Comparison of ENCODE assay signal across 38 cellular contexts in the genomic region with DNA sequence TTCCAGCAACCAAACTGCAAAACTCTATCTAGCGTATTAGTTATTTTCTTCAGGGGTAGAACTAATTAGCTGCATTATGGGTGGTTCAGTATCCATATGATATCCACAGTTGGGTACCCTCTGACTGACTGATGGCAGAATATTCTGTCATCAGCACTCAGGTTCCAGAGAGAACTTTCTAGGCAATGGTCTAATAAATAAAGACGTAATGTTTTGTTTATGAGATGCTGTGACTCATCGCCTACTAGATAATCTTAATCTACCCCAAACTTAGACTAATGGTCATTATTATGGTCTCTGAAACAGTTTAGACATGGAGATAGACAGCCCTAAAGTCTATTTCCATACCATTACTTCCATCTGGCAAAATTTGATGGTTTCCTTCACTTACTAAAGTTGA.
"Had no signal": no experiment of that assay in that cellular context is flagged by ENCODE, and none has a peak within 500 bp of the region (broad histone marks: within the 10 kb centered on the region; RNA-seq: fewer than 3 reads in every experiment).

No MANE protein-coding gene starts in this region.

- H3K36me3 ChIP-seq: adrenal gland, ascending aorta, breast epithelium, cardiac muscle cell, esophagus muscularis mucosa, gastroesophageal sphincter, heart right ventricle, WERI-Rb-1 had no signal

- H3K4me1 Mint-ChIP-seq: endodermal cell had no signal

- H3K4me3 ChIP-seq: adrenal gland, ascending aorta, breast epithelium, cardiac muscle cell, coronary artery, dorsolateral prefrontal cortex, esophagus muscularis mucosa, gastroesophageal sphincter, heart right ventricle had no signal

- H3K27ac ChIP-seq: adrenal gland, ascending aorta, breast epithelium, cardiac muscle cell, coronary artery, dorsolateral prefrontal cortex, esophagus muscularis mucosa, gastroesophageal sphincter, heart right ventricle, WERI-Rb-1 had no signal

- DNase-seq: activated B cell treated with CpG ODN at 0.5 μM for 24 hours; activated CD4-positive, alpha-beta memory T cell treated with anti-CD3 and anti-CD28 coated beads for 36 hours; activated CD4-positive, alpha-beta T cell treated with anti-CD3 and anti-CD28 coated beads for 48 hours; activated CD4-positive, alpha-beta T cell treated with anti-CD3 and anti-CD28 coated beads, Interleukin-2, amount 50 U/mL, for 1 hour; activated CD8-positive, alpha-beta memory T cell treated with anti-CD3 and anti-CD28 coated beads, Interleukin-2, amount 10 ng/mL, durations not matched to agents 7 days and 5 days; activated CD8-positive, alpha-beta memory T cell treated with anti-CD3 and anti-CD28 coated beads, Interleukin-2, amount 50 U/mL, for 4 hours; activated CD8-positive, alpha-beta T cell treated with anti-CD3 and anti-CD28 coated beads, Interleukin-2, amount 10 ng/mL, durations not matched to agents 7 days and 5 days; activated effector memory CD4-positive, alpha-beta T cell treated with anti-CD3 and anti-CD28 coated beads, Interleukin-2, amount 50 U/mL, for 16 hours; activated naive CD4-positive, alpha-beta T cell treated with anti-CD3 and anti-CD28 coated beads for 36 hours; activated naive CD8-positive, alpha-beta T cell treated with anti-CD3 and anti-CD28 coated beads for 36 hours; activated naive CD8-positive, alpha-beta T cell treated with anti-CD3 and anti-CD28 coated beads, Interleukin-2, amount 50 U/mL, for 24 hours; activated T-cell treated with anti-CD3 and anti-CD28 coated beads, Interleukin-2, amount 50 U/mL, for 1 hour; activated T-cell treated with anti-CD3 and anti-CD28 coated beads, Interleukin-2, amount 50 U/mL, for 48 hours; adrenal gland; central memory CD4-positive, alpha-beta T cell; dorsolateral prefrontal cortex; effector memory CD4-positive, alpha-beta T cell; endodermal cell; erythroblast; foreskin melanocyte; heart right ventricle; T-helper 1 cell; T-helper 17 cell; T1000; WERI-Rb-1 had no signal

- H3K27me3 Mint-ChIP-seq: activated B cell treated with CpG ODN at 0.5 μM for 24 hours; activated CD4-positive, alpha-beta memory T cell treated with anti-CD3 and anti-CD28 coated beads for 36 hours; activated CD8-positive, alpha-beta memory T cell treated with anti-CD3 and anti-CD28 coated beads, Interleukin-2, amount 10 ng/mL, durations not matched to agents 7 days and 5 days; activated naive CD4-positive, alpha-beta T cell treated with anti-CD3 and anti-CD28 coated beads, Interleukin-2, amount 50 U/mL, for 24 hours; activated naive CD8-positive, alpha-beta T cell treated with anti-CD3 and anti-CD28 coated beads for 36 hours; activated naive CD8-positive, alpha-beta T cell treated with anti-CD3 and anti-CD28 coated beads, Interleukin-2, amount 50 U/mL, for 24 hours; brain; dendritic cell treated with granulocyte-macrophage colony-stimulating factor and Interleukin-4, amounts not matched to agents 40 ng/mL and 50 ng/mL, for 4 days; T-helper 17 cell had no signal

- H3K27ac Mint-ChIP-seq: activated B cell treated with CpG ODN at 0.5 μM for 24 hours; activated CD4-positive, alpha-beta memory T cell treated with anti-CD3 and anti-CD28 coated beads for 36 hours; activated CD8-positive, alpha-beta memory T cell treated with anti-CD3 and anti-CD28 coated beads, Interleukin-2, amount 10 ng/mL, durations not matched to agents 7 days and 5 days; activated CD8-positive, alpha-beta T cell treated with anti-CD3 and anti-CD28 coated beads, Interleukin-2, amount 10 ng/mL, durations not matched to agents 7 days and 5 days; activated naive CD4-positive, alpha-beta T cell treated with anti-CD3 and anti-CD28 coated beads for 36 hours; activated naive CD4-positive, alpha-beta T cell treated with anti-CD3 and anti-CD28 coated beads, Interleukin-2, amount 50 U/mL, for 24 hours; activated naive CD8-positive, alpha-beta T cell treated with anti-CD3 and anti-CD28 coated beads for 36 hours; activated naive CD8-positive, alpha-beta T cell treated with anti-CD3 and anti-CD28 coated beads, Interleukin-2, amount 50 U/mL, for 24 hours; activated T-helper 1 cell treated with anti-CD3 and anti-CD28 coated beads, Interleukin-12 subunit alpha, Interleukin-12 subunit beta, Interleukin-2, Interleukin-4 antibody, amounts not matched to agents 30 ng/mL and 10 ng/mL and 1 ng/mL, durations not matched to agents 14 hours and 24 hours and 36 hours; activated T-helper 2 cell treated with anti-CD3 and anti-CD28 coated beads, Interferon-gamma antibody, Interleukin-2, Interleukin-4, amounts not matched to agents 10 μg/mL and 5 μg/mL and 100 μg/mL, durations not matched to agents 14 hours and 24 hours and 36 hours; brain; dendritic cell treated with granulocyte-macrophage colony-stimulating factor and Interleukin-4, amounts not matched to agents 40 ng/mL and 50 ng/mL, for 4 days; endodermal cell; T-helper 17 cell; T-helper 2 cell treated with Interferon-gamma antibody and Interleukin-4, amounts not matched to agents 5 μg/mL and 100 μg/mL, for 36 hours had no signal

- ATAC-seq: activated CD4-positive, CD25-positive, alpha-beta regulatory T cell treated with anti-CD3 and anti-CD28 coated beads, Interleukin-2, amount 50 U/mL, for 24 hours; activated CD8-positive, alpha-beta memory T cell treated with anti-CD3 and anti-CD28 coated beads, Interleukin-2, amount 10 ng/mL, durations not matched to agents 7 days and 5 days; activated CD8-positive, alpha-beta T cell treated with anti-CD3 and anti-CD28 coated beads, Interleukin-2, amount 10 ng/mL, durations not matched to agents 7 days and 5 days; activated naive CD8-positive, alpha-beta T cell treated with anti-CD3 and anti-CD28 coated beads, Interleukin-2, amount 50 U/mL, for 24 hours; gastroesophageal sphincter; heart right ventricle; T-helper 17 cell had no signal

- H3K9me3 ChIP-seq: adrenal gland, ascending aorta, breast epithelium, esophagus muscularis mucosa, gastroesophageal sphincter, heart right ventricle had no signal

- H3K4me3 Mint-ChIP-seq: activated B cell treated with CpG ODN at 0.5 μM for 24 hours; activated CD4-positive, alpha-beta memory T cell treated with anti-CD3 and anti-CD28 coated beads for 36 hours; activated CD8-positive, alpha-beta memory T cell treated with anti-CD3 and anti-CD28 coated beads, Interleukin-2, amount 10 ng/mL, durations not matched to agents 7 days and 5 days; activated CD8-positive, alpha-beta T cell treated with anti-CD3 and anti-CD28 coated beads, Interleukin-2, amount 10 ng/mL, durations not matched to agents 7 days and 5 days; activated naive CD4-positive, alpha-beta T cell treated with anti-CD3 and anti-CD28 coated beads for 36 hours; activated naive CD4-positive, alpha-beta T cell treated with anti-CD3 and anti-CD28 coated beads, Interleukin-2, amount 50 U/mL, for 24 hours; activated naive CD8-positive, alpha-beta T cell treated with anti-CD3 and anti-CD28 coated beads for 36 hours; activated naive CD8-positive, alpha-beta T cell treated with anti-CD3 and anti-CD28 coated beads, Interleukin-2, amount 50 U/mL, for 24 hours; activated T-helper 1 cell treated with anti-CD3 and anti-CD28 coated beads, Interleukin-12 subunit alpha, Interleukin-12 subunit beta, Interleukin-2, Interleukin-4 antibody, amounts not matched to agents 30 ng/mL and 10 ng/mL and 1 ng/mL, durations not matched to agents 14 hours and 24 hours and 36 hours; brain; dendritic cell treated with granulocyte-macrophage colony-stimulating factor and Interleukin-4, amounts not matched to agents 40 ng/mL and 50 ng/mL, for 4 days; endodermal cell; T-helper 17 cell; T-helper 2 cell treated with Interferon-gamma antibody and Interleukin-4, amounts not matched to agents 5 μg/mL and 100 μg/mL, for 36 hours had no signal

- H3K27me3 ChIP-seq: adrenal gland, ascending aorta, breast epithelium, cardiac muscle cell, dorsolateral prefrontal cortex, esophagus muscularis mucosa, gastroesophageal sphincter, heart right ventricle had no signal

- H3K36me3 Mint-ChIP-seq: activated CD8-positive, alpha-beta memory T cell treated with anti-CD3 and anti-CD28 coated beads, Interleukin-2, amount 10 ng/mL, durations not matched to agents 7 days and 5 days had no signal

- H3K9me3 Mint-ChIP-seq: activated B cell treated with CpG ODN at 0.5 μM for 24 hours; activated CD4-positive, alpha-beta memory T cell treated with anti-CD3 and anti-CD28 coated beads for 36 hours; activated naive CD4-positive, alpha-beta T cell treated with anti-CD3 and anti-CD28 coated beads for 36 hours; activated naive CD4-positive, alpha-beta T cell treated with anti-CD3 and anti-CD28 coated beads, Interleukin-2, amount 50 U/mL, for 24 hours; activated naive CD8-positive, alpha-beta T cell treated with anti-CD3 and anti-CD28 coated beads for 36 hours; activated naive CD8-positive, alpha-beta T cell treated with anti-CD3 and anti-CD28 coated beads, Interleukin-2, amount 50 U/mL, for 24 hours; activated T-helper 1 cell treated with anti-CD3 and anti-CD28 coated beads, Interleukin-12 subunit alpha, Interleukin-12 subunit beta, Interleukin-2, Interleukin-4 antibody, amounts not matched to agents 30 ng/mL and 10 ng/mL and 1 ng/mL, durations not matched to agents 14 hours and 24 hours and 36 hours; activated T-helper 2 cell treated with anti-CD3 and anti-CD28 coated beads, Interferon-gamma antibody, Interleukin-2, Interleukin-4, amounts not matched to agents 10 μg/mL and 5 μg/mL and 100 μg/mL, durations not matched to agents 14 hours and 24 hours and 36 hours; brain; dendritic cell treated with granulocyte-macrophage colony-stimulating factor and Interleukin-4, amounts not matched to agents 40 ng/mL and 50 ng/mL, for 4 days; endodermal cell; T-helper 2 cell treated with Interferon-gamma antibody and Interleukin-4, amounts not matched to agents 5 μg/mL and 100 μg/mL, for 36 hours had no signal
